Comparison of ENCODE assay signal across 17 cellular contexts in genomic region chr11:116364357-116364756, GRCh38.
"Had no signal": no experiment of that assay in that cellular context is flagged by ENCODE, and none has a peak within 500 bp of the region (broad histone marks: within the 10 kb centered on the region; RNA-seq: fewer than 3 reads in every experiment).

No MANE protein-coding gene starts in this region.

- H3K27me3 ChIP-seq: neutrophil, right lobe of liver, testis, tibial nerve had no signal

- H3K9me3 ChIP-seq: esophagus squamous epithelium, mucosa of descending colon, neutrophil, psoas muscle, right lobe of liver, testis, tibial nerve had no signal

- DNase-seq: esophagus squamous epithelium; foreskin fibroblast; kidney; left cardiac atrium; mammary epithelial cell; mucosa of descending colon; naive thymus-derived CD8-positive, alpha-beta T cell; psoas muscle; retina; right lobe of liver; stimulated activated CD4-positive, alpha-beta T cell treated with anti-CD3 and anti-CD28 coated beads, Interleukin-4, amount 100 ng/mL, for 1 hour; stimulated activated CD8-positive, alpha-beta memory T cell treated with anti-CD3 and anti-CD28 coated beads, Interleukin-4, amount 100 ng/mL, for 48 hours; stimulated activated naive CD8-positive, alpha-beta T cell treated with anti-CD3 and anti-CD28 coated beads, Interleukin-15, amount 100 ng/mL, for 72 hours; testis had no signal

- H3K27ac ChIP-seq: esophagus squamous epithelium, neutrophil, psoas muscle, right lobe of liver, testis, tibial nerve had no signal

- FAIRE-seq: kidney had no signal

- H3K4me3 ChIP-seq: esophagus squamous epithelium, mucosa of descending colon, psoas muscle, right lobe of liver, testis, tibial nerve had no signal

- ATAC-seq: left cardiac atrium; mucosa of descending colon; naive thymus-derived CD8-positive, alpha-beta T cell; psoas muscle; right lobe of liver; stimulated activated effector memory CD8-positive, alpha-beta T cell treated with anti-CD3 and anti-CD28 coated beads, Interleukin-12 subunit alpha, Interleukin-12 subunit beta, amount 100 ng/mL, for 72 hours; stimulated activated naive CD8-positive, alpha-beta T cell treated with anti-CD3 and anti-CD28 coated beads, Interleukin-15, amount 100 ng/mL, for 72 hours had no signal

- H3K4me1 ChIP-seq: esophagus squamous epithelium, psoas muscle, right lobe of liver, testis, tibial nerve had no signal

- H3K36me3 ChIP-seq: esophagus squamous epithelium, neutrophil, right lobe of liver, tibial nerve had no signal
